ENCODE assay signal across 8 cellular contexts in the genomic region with DNA sequence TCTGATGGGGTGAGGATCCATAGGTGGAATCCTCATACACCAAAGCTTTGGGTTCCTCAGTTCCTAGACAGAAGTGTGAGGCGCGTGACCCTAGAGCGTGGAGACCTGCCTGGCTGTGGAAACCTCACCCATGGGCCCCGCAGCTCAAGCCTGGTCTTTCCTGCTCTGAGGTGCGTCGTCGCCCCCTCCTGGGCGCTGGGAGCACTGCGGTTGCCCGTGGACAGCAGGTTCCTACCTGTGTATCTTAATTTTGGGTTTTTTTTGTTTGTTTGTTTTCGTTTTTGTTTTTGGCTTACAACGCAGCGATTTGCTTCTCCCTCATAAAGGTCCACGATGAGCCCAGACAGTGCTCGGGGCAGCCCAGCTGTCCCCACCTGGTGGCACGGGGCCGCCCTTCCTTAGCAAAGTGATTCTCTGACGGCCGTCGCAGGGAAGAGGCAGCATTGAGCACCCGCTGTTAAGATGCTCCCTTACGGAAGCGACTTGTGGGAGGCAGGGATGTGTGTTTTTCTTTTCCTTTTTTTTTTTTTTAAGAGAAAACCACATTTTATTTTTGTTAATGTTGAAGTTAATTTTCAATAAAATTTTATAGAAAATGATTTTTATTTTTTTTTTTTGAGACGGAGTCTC. TPM values are rescaled to one million over a fixed set of nuclear protein-coding genes. Genes with fewer than 3 reads are reported as not detected.
DNase-seq lines count a peak whose midpoint lies in the region; ATAC-seq and TF ChIP-seq lines count a peak whose summit lies in the region.

No MANE protein-coding gene starts in this region.

- TF ChIP-seq CTCF in C4-2B (conservative IDR thresholded peaks at IDR 0.05) (peak; percentile 95), lower leg skin (IDR thresholded peaks at IDR 0.05) (peak in 1 of 3 donors; percentile 76)

- H3K27ac ChIP-seq in C4-2B, result no peak overlapping the region

- no peak for TF ChIP-seq POLR2A in lower leg skin (IDR thresholded peaks at IDR 0.05)

- H3K4me3 ChIP-seq in HAP-1 (no peak overlapping the region), lower leg skin (ENCODE audit: low read depth, poor library complexity, severe bottlenecking) (no peak overlapping the region)

- H3K27me3 ChIP-seq in HAP-1 (ENCODE audit: low read depth), result no peaks in the 10 kb centered on the region

- no peaks in the 10 kb centered on the region for H3K4me1 ChIP-seq in HAP-1

- intact Hi-C loops in lower leg skin (cut with DNase I; ENCODE audit: low total_unique reads), result no loop called here

- peaks cover 5% of the 10 kb centered on the region; the same call in 1 of the 2 replicates for H3K36me3 ChIP-seq in HAP-1 (replicated peaks)

- no peak for ATAC-seq in GM18873 (IDR thresholded peaks at IDR 0.05; ENCODE audit: low FRiP score, unreplicated experiment)

- 27 to 29% methylated on average over 24 of the region's 24 CpGs for WGBS in lower leg skin, 2 donors

- DNase-seq in HAP-1 (ENCODE audit: low spot score in 2 of 2) (peak; percentile 21 to 89), NCI-H226 (peak; percentile 40), dermis blood vessel endothelial cell (peak; percentile 80), lower leg skin (ENCODE audit: low spot score in 2 of 2) (peak; percentile 66 to 94)
- DNase-seq in activated CD4-positive, alpha-beta T cell treated with anti-CD3 and anti-CD28 coated beads, Interleukin-2, amount 50 U/mL, for 1 hour, result peak; percentile 85
- DNase-seq in stimulated activated CD4-positive, alpha-beta T cell treated with anti-CD3 and anti-CD28 coated beads, TNF-alpha, amount 100 ng/mL, for 48 hours (ENCODE audit: low read depth in 3 of 3), result peak; percentile 63 to 72 (median 70)

- in situ Hi-C loops in HAP-1 (cut with MboI; ENCODE audit: low sequenced_read_pairs), result no loop called here

- no peaks in the 10 kb centered on the region for H3K9me3 ChIP-seq in HAP-1

RNA-seq across cellular contexts. Expression of gene TRAPPC10, which starts 36.5 kb away (rescaled TPM):
- total RNA-seq in dermis blood vessel endothelial cell (25.5 and 27.0 TPM in 2 replicates), lower leg skin (10 to 100 TPM; 20.9 to 31.9 (median 31.2) TPM)
